ENCODE assay signal across 22 cellular contexts in genomic region chr20:2806351-2806701, GRCh38. TPM values are rescaled to one million over a fixed set of nuclear protein-coding genes. Genes with fewer than 3 reads are reported as not detected.
"Had no signal": no experiment of that assay in that cellular context is flagged by ENCODE, and none has a peak within 500 bp of the region (broad histone marks: within the 10 kb centered on the region; RNA-seq: fewer than 3 reads in every experiment).

No MANE protein-coding gene starts in this region.

- H3K9me3 Mint-ChIP-seq: activated B cell treated with CpG ODN at 0.5 μM for 24 hours; stimulated activated naive CD8-positive, alpha-beta T cell treated with anti-CD3 and anti-CD28 coated beads, Interleukin-15, Interleukin-2, amounts not matched to agents 100 ng/mL and 50 ng/mL, for 24 hours had no signal

- H3K4me1 ChIP-seq: breast epithelium had no signal

- H3K36me3 ChIP-seq: breast epithelium, heart left ventricle, upper lobe of left lung had no signal

- H3K27ac ChIP-seq: breast epithelium, heart left ventricle, upper lobe of left lung had no signal

- FAIRE-seq: frontal cortex had no signal

- H3K4me3 Mint-ChIP-seq: activated B cell treated with CpG ODN at 0.5 μM for 24 hours; activated naive CD8-positive, alpha-beta T cell treated with anti-CD3 and anti-CD28 coated beads, Interleukin-2, amount 50 U/mL, for 24 hours; naive B cell; stimulated activated naive CD8-positive, alpha-beta T cell treated with anti-CD3 and anti-CD28 coated beads, Interleukin-15, Interleukin-2, amounts not matched to agents 100 ng/mL and 50 ng/mL, for 24 hours had no signal

- H3K9me3 ChIP-seq: breast epithelium, upper lobe of left lung had no signal

- ATAC-seq: activated naive CD8-positive, alpha-beta T cell treated with anti-CD3 and anti-CD28 coated beads, Interleukin-2, amount 50 U/mL, for 24 hours; heart left ventricle; right cardiac atrium had no signal

- H3K4me3 ChIP-seq: breast epithelium, heart left ventricle, upper lobe of left lung had no signal

- DNase-seq: activated B cell treated with CpG ODN at 0.5 μM for 24 hours; activated CD4-positive, alpha-beta T cell treated with anti-CD3 and anti-CD28 coated beads for 48 hours; activated naive CD4-positive, alpha-beta T cell; activated naive CD8-positive, alpha-beta T cell treated with anti-CD3 and anti-CD28 coated beads, Interleukin-2, amount 50 U/mL, for 24 hours; activated T-cell treated with anti-CD3 and anti-CD28 coated beads for 4 hours; aorta; heart left ventricle; left cardiac atrium; mammary epithelial cell; naive B cell; right cardiac atrium had no signal

- H3K27ac Mint-ChIP-seq: activated B cell treated with CpG ODN at 0.5 μM for 24 hours; activated naive CD8-positive, alpha-beta T cell treated with anti-CD3 and anti-CD28 coated beads, Interleukin-2, amount 50 U/mL, for 24 hours; naive B cell; progenitor cell of endocrine pancreas; stimulated activated naive CD8-positive, alpha-beta T cell treated with anti-CD3 and anti-CD28 coated beads, Interleukin-15, Interleukin-2, amounts not matched to agents 100 ng/mL and 50 ng/mL, for 24 hours had no signal

RNA-seq across cellular contexts. Expression of gene CPXM1, which starts 5.9 kb away (rescaled TPM):
- polyA plus RNA-seq: mammary epithelial cell had no signal

RNA-seq across cellular contexts. Expression of gene C20orf141, which starts 8.5 kb away (rescaled TPM):
- total RNA-seq: activated B cell treated with CpG ODN at 0.5 μM for 24 hours; activated CD8-positive, alpha-beta memory T cell treated with anti-CD3 and anti-CD28 coated beads for 36 hours; aorta; breast epithelium; chondrocyte; dermis microvascular lymphatic vessel endothelial cell; epithelial cell of proximal tubule; frontal cortex; heart left ventricle; left cardiac atrium; mammary epithelial cell; progenitor cell of endocrine pancreas; right cardiac atrium; T-helper 2 cell treated with Interferon-gamma antibody and Interleukin-4, amounts not matched to agents 100 ng/mL and 5 ng/mL, for 36 hours; temporal lobe; upper lobe of left lung had no signal
- polyA plus RNA-seq: aorta, heart left ventricle, mammary epithelial cell, right cardiac atrium had no signal

RNA-seq across cellular contexts. Expression of gene TMEM239, which starts 9.8 kb away (rescaled TPM):
- total RNA-seq: activated B cell treated with CpG ODN at 0.5 μM for 24 hours; activated CD8-positive, alpha-beta memory T cell treated with anti-CD3 and anti-CD28 coated beads for 36 hours; aorta; chondrocyte; dermis microvascular lymphatic vessel endothelial cell; epithelial cell of proximal tubule; frontal cortex; heart left ventricle; left cardiac atrium; mammary epithelial cell; progenitor cell of endocrine pancreas; right cardiac atrium; T-helper 2 cell treated with Interferon-gamma antibody and Interleukin-4, amounts not matched to agents 100 ng/mL and 5 ng/mL, for 36 hours; temporal lobe; upper lobe of left lung had no signal
- polyA plus RNA-seq: aorta, heart left ventricle, mammary epithelial cell, right cardiac atrium had no signal
